ENCODE assay signal across 9 cellular contexts in genomic region chr5:54443264-54443663, GRCh38. TPM values are rescaled to one million over a fixed set of nuclear protein-coding genes. Genes with fewer than 3 reads are reported as not detected.
DNase-seq lines count a peak whose midpoint lies in the region; ATAC-seq and TF ChIP-seq lines count a peak whose summit lies in the region.
"Had no signal": no experiment of that assay in that cellular context is flagged by ENCODE, and none has a peak within 500 bp of the region (broad histone marks: within the 10 kb centered on the region; RNA-seq: fewer than 3 reads in every experiment).

No MANE protein-coding gene starts in this region.

- no peak for ATAC-seq in heart right ventricle
- ATAC-seq in left cardiac atrium = no peak
- no peak for ATAC-seq in stimulated activated naive CD8-positive, alpha-beta T cell treated with anti-CD3 and anti-CD28 coated beads, Interleukin-15, amount 100 ng/mL, for 72 hours

- intact Hi-C loops in heart right ventricle (cut with DNase I) (loop anchor here in 3 of 10 donors (5.0 kb wide), 2 partner anchors 44 to 49 kb away; no protein-coding TSS in a partner anchor), left cardiac atrium (cut with DNase I) (loop anchor here in 1 of 2 donors (5.0 kb wide), 1 partner anchor 49 kb away; no protein-coding TSS in a partner anchor)

- H3K4me3 Mint-ChIP-seq in stimulated activated naive CD8-positive, alpha-beta T cell treated with anti-CD3 and anti-CD28 coated beads, Interleukin-15, amount 100 ng/mL, for 72 hours = no peak overlapping the region
- H3K4me3 Mint-ChIP-seq: activated naive CD8-positive, alpha-beta T cell treated with anti-CD3 and anti-CD28 coated beads, Interleukin-2, amount 10 ng/mL, durations not matched to agents 7 days and 5 days had no signal

- DNase-seq in heart right ventricle = peak in 1 of 2 donors; percentile 18
- DNase-seq in left cardiac atrium = no peak
- peak; percentile 34 for DNase-seq in NCI-H2171 (lab: John Stamatoyannopoulos, UW)
- DNase-seq in epithelial cell of proximal tubule (ENCODE audit: low read depth) = no peak
- peak; percentile 59 for DNase-seq in superior temporal gyrus (ENCODE audit: extremely low spot score)
- no peak for DNase-seq in NCI-H226
- no peak for DNase-seq in stimulated activated naive CD8-positive, alpha-beta T cell treated with anti-CD3 and anti-CD28 coated beads, Interleukin-15, amount 100 ng/mL, for 72 hours
- no peak for DNase-seq in stimulated activated CD4-positive, alpha-beta T cell treated with anti-CD3 and anti-CD28 coated beads, Interleukin-1b, Interleukin-23, amount 100 ng/mL, for 48 hours
- DNase-seq: activated naive CD8-positive, alpha-beta T cell treated with anti-CD3 and anti-CD28 coated beads, Interleukin-2, amount 10 ng/mL, durations not matched to agents 7 days and 5 days had no signal

- H3K4me3 ChIP-seq in heart right ventricle = no peak overlapping the region
- no peak overlapping the region for H3K4me3 ChIP-seq in epithelial cell of proximal tubule (ENCODE audit: low read depth, low read length)

- no peaks in the 10 kb centered on the region for H3K9me3 Mint-ChIP-seq in stimulated activated naive CD8-positive, alpha-beta T cell treated with anti-CD3 and anti-CD28 coated beads, Interleukin-15, amount 100 ng/mL, for 72 hours
- H3K9me3 Mint-ChIP-seq: activated naive CD8-positive, alpha-beta T cell treated with anti-CD3 and anti-CD28 coated beads, Interleukin-2, amount 10 ng/mL, durations not matched to agents 7 days and 5 days had no signal

- H3K27me3 Mint-ChIP-seq in stimulated activated naive CD8-positive, alpha-beta T cell treated with anti-CD3 and anti-CD28 coated beads, Interleukin-15, amount 100 ng/mL, for 72 hours = no peaks in the 10 kb centered on the region

- H3K4me1 ChIP-seq in heart right ventricle = peaks cover 0 to 27% (median 14%) of the 10 kb centered on the region in 9 donors

- no peaks in the 10 kb centered on the region for H3K27me3 ChIP-seq in heart right ventricle

- no peaks in the 10 kb centered on the region for H3K9me3 ChIP-seq in heart right ventricle

- peak in 8 of 9 donors; percentile 6 to 62 (median 48) for TF ChIP-seq CTCF in heart right ventricle (IDR thresholded peaks at IDR 0.05)
- peak; percentile 65 for TF ChIP-seq CTCF in epithelial cell of proximal tubule (conservative IDR thresholded peaks at IDR 0.05; ENCODE audit: low read depth, low read length)

- peaks cover 34% of the 10 kb centered on the region for H3K4me1 Mint-ChIP-seq in stimulated activated naive CD8-positive, alpha-beta T cell treated with anti-CD3 and anti-CD28 coated beads, Interleukin-15, amount 100 ng/mL, for 72 hours

- H3K36me3 ChIP-seq in heart right ventricle = no peaks in the 10 kb centered on the region

- H3K27ac Mint-ChIP-seq in stimulated activated naive CD8-positive, alpha-beta T cell treated with anti-CD3 and anti-CD28 coated beads, Interleukin-15, amount 100 ng/mL, for 72 hours = no peak overlapping the region
- H3K27ac Mint-ChIP-seq: activated naive CD8-positive, alpha-beta T cell treated with anti-CD3 and anti-CD28 coated beads, Interleukin-2, amount 10 ng/mL, durations not matched to agents 7 days and 5 days had no signal

- no peak overlapping the region for H3K27ac ChIP-seq in heart right ventricle

RNA-seq across cellular contexts. Expression of gene HSPB3, which starts 12.2 kb away (rescaled TPM):
- total RNA-seq in heart right ventricle (100 to 1,000 TPM; 202 to 670 (median 350) TPM), left cardiac atrium (100 to 1,000 TPM; 218 to 309 TPM), epithelial cell of proximal tubule (not detected in 2 replicates)
- 100 to 1,000 TPM; 167 to 482 TPM for polyA plus RNA-seq in heart right ventricle
- total RNA-seq: activated naive CD8-positive, alpha-beta T cell treated with anti-CD3 and anti-CD28 coated beads, Interleukin-2, amount 10 ng/mL, durations not matched to agents 7 days and 5 days had no signal

Comparison
In these comparisons a context has a peak if more than half of its experiments do, and no peak if none do; other contexts are left out.
1. DNase-seq: peak in NCI-H2171 (single experiment) and superior temporal gyrus (single experiment); none in left cardiac atrium (single experiment), epithelial cell of proximal tubule (single experiment), NCI-H226 (single experiment), stimulated activated naive CD8-positive, alpha-beta T cell treated with anti-CD3 and anti-CD28 coated beads, Interleukin-15, amount 100 ng/mL, for 72 hours (0 of 2) and stimulated activated CD4-positive, alpha-beta T cell treated with anti-CD3 and anti-CD28 coated beads, Interleukin-1b, Interleukin-23, amount 100 ng/mL, for 48 hours (single experiment).
2. RNA of gene HSPB3, which starts 12.2 kb away (total RNA-seq): 202 to 670 TPM in heart right ventricle and 218 to 309 TPM in left cardiac atrium; not detected in epithelial cell of proximal tubule; every median in the first group is over 100 times any median in the second.